Comparison of ENCODE assay signal across 19 cellular contexts in genomic region chr17:15157051-15157450, GRCh38.
DNase-seq lines count a peak whose midpoint lies in the region; ATAC-seq and TF ChIP-seq lines count a peak whose summit lies in the region.
"Had no signal": no experiment of that assay in that cellular context is flagged by ENCODE, and none has a peak within 500 bp of the region (broad histone marks: within the 10 kb centered on the region; RNA-seq: fewer than 3 reads in every experiment).

No MANE protein-coding gene starts in this region.

- ATAC-seq in activated CD8-positive, alpha-beta T cell treated with anti-CD3 and anti-CD28 coated beads, Interleukin-2, amount 10 ng/mL, durations not matched to agents 7 days and 5 days: no peak
- ATAC-seq: T-cell had no signal

- H3K27ac ChIP-seq in mesendoderm (ENCODE audit: low read depth, low read length): no peak overlapping the region
- H3K27ac ChIP-seq: breast epithelium, prostate gland had no signal

- H3K56ac ChIP-seq in mesendoderm (ENCODE audit: low read length): no peak overlapping the region

- H3K9me3 Mint-ChIP-seq in activated CD8-positive, alpha-beta T cell treated with anti-CD3 and anti-CD28 coated beads, Interleukin-2, amount 10 ng/mL, durations not matched to agents 7 days and 5 days (ENCODE audit: insufficient read depth): no peaks in the 10 kb centered on the region
- H3K9me3 Mint-ChIP-seq: activated naive CD4-positive, alpha-beta T cell treated with anti-CD3 and anti-CD28 coated beads, Interleukin-2, amount 10 ng/mL, durations not matched to agents 7 days and 5 days; T-cell had no signal

- H4K8ac ChIP-seq in mesendoderm (ENCODE audit: low read depth, low read length): peak overlapping the region; percentile 66

- H2BK15ac ChIP-seq in mesendoderm (replicated peaks; ENCODE audit: low read depth): no peak overlapping the region

- no peak overlapping the region for H3K23ac ChIP-seq in mesendoderm (ENCODE audit: low read length)

- no peak for TF ChIP-seq CTCF in cardiac fibroblast (IDR thresholded peaks at IDR 0.05; ENCODE audit: low read depth, low read length)

- H3K27ac Mint-ChIP-seq in activated CD8-positive, alpha-beta T cell treated with anti-CD3 and anti-CD28 coated beads, Interleukin-2, amount 10 ng/mL, durations not matched to agents 7 days and 5 days: no peak overlapping the region
- H3K27ac Mint-ChIP-seq: activated naive CD4-positive, alpha-beta T cell treated with anti-CD3 and anti-CD28 coated beads, Interleukin-2, amount 10 ng/mL, durations not matched to agents 7 days and 5 days; T-cell had no signal

- no peaks in the 10 kb centered on the region for H3K79me1 ChIP-seq in mesendoderm (ENCODE audit: low read length)

- H3K27me3 ChIP-seq in mesendoderm (ENCODE audit: insufficient read depth, low read length, poor library complexity): no peaks in the 10 kb centered on the region
- H3K27me3 ChIP-seq: breast epithelium had no signal

- H3K9ac ChIP-seq in mesendoderm (ENCODE audit: low read length): no peak overlapping the region

- H3K79me2 ChIP-seq in mesendoderm (ENCODE audit: control insufficient read depth, insufficient read depth, low read length): no peaks in the 10 kb centered on the region

- no peaks in the 10 kb centered on the region for H3K36me3 Mint-ChIP-seq in activated CD8-positive, alpha-beta T cell treated with anti-CD3 and anti-CD28 coated beads, Interleukin-2, amount 10 ng/mL, durations not matched to agents 7 days and 5 days (ENCODE audit: low read depth)
- H3K36me3 Mint-ChIP-seq: activated naive CD4-positive, alpha-beta T cell treated with anti-CD3 and anti-CD28 coated beads, Interleukin-2, amount 10 ng/mL, durations not matched to agents 7 days and 5 days; CD14-positive monocyte; T-cell had no signal

- no peak overlapping the region for H2AK5ac ChIP-seq in mesendoderm (ENCODE audit: low read length)

- peaks cover 20% of the 10 kb centered on the region for H3K27me3 Mint-ChIP-seq in activated CD8-positive, alpha-beta T cell treated with anti-CD3 and anti-CD28 coated beads, Interleukin-2, amount 10 ng/mL, durations not matched to agents 7 days and 5 days (ENCODE audit: low read depth)

- H4K5ac ChIP-seq in mesendoderm (ENCODE audit: low read length): no peak overlapping the region

- no peak overlapping the region for H3K4ac ChIP-seq in mesendoderm (ENCODE audit: low read depth, low read length)

- no peak overlapping the region for H3K18ac ChIP-seq in mesendoderm (ENCODE audit: low read length)

- POLR2A ChIA-PET in activated CD8-positive, alpha-beta T cell treated with anti-CD3 and anti-CD28 coated beads, Interleukin-2, amount 10 ng/mL, durations not matched to agents 7 days and 5 days (lab: Charles Lee): no interaction called here

- no peak overlapping the region for H3K4me3 ChIP-seq in cardiac fibroblast (replicated peaks in 1 of 2; ENCODE audit: low read depth in 2 of 2, low read length in 2 of 2)
- no peak overlapping the region for H3K4me3 ChIP-seq in mesendoderm (ENCODE audit: low read length)
- H3K4me3 ChIP-seq: breast epithelium, prostate gland had no signal

- H2BK120ac ChIP-seq in mesendoderm (ENCODE audit: low read depth, low read length): no peak overlapping the region

- no peaks in the 10 kb centered on the region for H3K4me1 ChIP-seq in mesendoderm (ENCODE audit: control insufficient read depth, low read depth, low read length)
- H3K4me1 ChIP-seq: breast epithelium, prostate gland had no signal

- H3K4me3 Mint-ChIP-seq in activated CD8-positive, alpha-beta T cell treated with anti-CD3 and anti-CD28 coated beads, Interleukin-2, amount 10 ng/mL, durations not matched to agents 7 days and 5 days: no peak overlapping the region
- H3K4me3 Mint-ChIP-seq: activated naive CD4-positive, alpha-beta T cell treated with anti-CD3 and anti-CD28 coated beads, Interleukin-2, amount 10 ng/mL, durations not matched to agents 7 days and 5 days; CD14-positive monocyte; T-cell had no signal

- no peaks in the 10 kb centered on the region for H3K36me3 ChIP-seq in mesendoderm (ENCODE audit: control insufficient read depth, insufficient read depth, low read length)
- H3K36me3 ChIP-seq: breast epithelium, prostate gland had no signal

- CTCF ChIA-PET in activated CD8-positive, alpha-beta T cell treated with anti-CD3 and anti-CD28 coated beads, Interleukin-2, amount 10 ng/mL, durations not matched to agents 7 days and 5 days (lab: Charles Lee): no interaction called here

- no CpG with 5 or more reads among the region's 5 CpGs for WGBS in mesendoderm (ENCODE audit: extremely low coverage, insufficient coverage, low lambda C conversion rate)

- in situ Hi-C loops in KBM-7 (cut with MboI; ENCODE audit: low pct_unique_long_range_greater_than_20kb, low sequenced_read_pairs): no loop called here

- H3K4me1 Mint-ChIP-seq in activated CD8-positive, alpha-beta T cell treated with anti-CD3 and anti-CD28 coated beads, Interleukin-2, amount 10 ng/mL, durations not matched to agents 7 days and 5 days (ENCODE audit: low read depth): no peaks in the 10 kb centered on the region
- H3K4me1 Mint-ChIP-seq: activated naive CD4-positive, alpha-beta T cell treated with anti-CD3 and anti-CD28 coated beads, Interleukin-2, amount 10 ng/mL, durations not matched to agents 7 days and 5 days; T-cell had no signal

- H3K4me2 ChIP-seq in mesendoderm (ENCODE audit: low read length): no peak overlapping the region

- H2BK5ac ChIP-seq in mesendoderm (ENCODE audit: low read length): no peak overlapping the region

- DNase-seq in EH (ENCODE audit: low read depth): peak; percentile 77
- DNase-seq in KBM-7: peak; percentile 50
- DNase-seq in cardiac fibroblast (ENCODE audit: low read depth in 2 of 2): peak; percentile 1 to 34
- peak; percentile 54 for DNase-seq in mesendoderm
- DNase-seq in stimulated activated CD4-positive, alpha-beta T cell treated with anti-CD3 and anti-CD28 coated beads, Interleukin-12 subunit alpha, Interleukin-12 subunit beta, amount 100 ng/mL, for 4 hours: no peak
- DNase-seq in NCI-H345 treated with DMSO at 0.1 percent for 48 hours (lab: John Stamatoyannopoulos, UW; ENCODE audit: unreplicated experiment): no peak
- no peak for DNase-seq in activated CD8-positive, alpha-beta T cell treated with anti-CD3 and anti-CD28 coated beads, Interleukin-2, amount 10 ng/mL, durations not matched to agents 7 days and 5 days
- DNase-seq in hypothalamus (lab: John Stamatoyannopoulos, UW): no peak
- DNase-seq: activated CD4-positive, alpha-beta T cell treated with anti-CD3 and anti-CD28 coated beads for 1 hour; activated CD8-positive, alpha-beta memory T cell treated with anti-CD3 and anti-CD28 coated beads, Interleukin-2, amount 50 U/mL, for 4 hours; activated naive CD4-positive, alpha-beta T cell treated with anti-CD3 and anti-CD28 coated beads, Interleukin-2, amount 10 ng/mL, durations not matched to agents 7 days and 5 days; effector memory CD4-positive, alpha-beta T cell; NCI-H1417; NCI-H226; stimulated activated CD4-positive, alpha-beta T cell treated with anti-CD3 and anti-CD28 coated beads, Interleukin-15, amount 100 ng/mL, for 24 hours; T-cell had no signal

Comparison
In these comparisons a context has a peak if more than half of its experiments do, and no peak if none do; other contexts are left out.
1. DNase-seq: peak in EH (single experiment), KBM-7 (single experiment), cardiac fibroblast (2 of 2) and mesendoderm (single experiment); none in stimulated activated CD4-positive, alpha-beta T cell treated with anti-CD3 and anti-CD28 coated beads, Interleukin-12 subunit alpha, Interleukin-12 subunit beta, amount 100 ng/mL, for 4 hours (single experiment), NCI-H345 treated with DMSO at 0.1 percent for 48 hours (single experiment), activated CD8-positive, alpha-beta T cell treated with anti-CD3 and anti-CD28 coated beads, Interleukin-2, amount 10 ng/mL, durations not matched to agents 7 days and 5 days (single experiment) and hypothalamus (0 of 51).